Comparison of ENCODE assay signal across 1 cellular context in the genomic region with DNA sequence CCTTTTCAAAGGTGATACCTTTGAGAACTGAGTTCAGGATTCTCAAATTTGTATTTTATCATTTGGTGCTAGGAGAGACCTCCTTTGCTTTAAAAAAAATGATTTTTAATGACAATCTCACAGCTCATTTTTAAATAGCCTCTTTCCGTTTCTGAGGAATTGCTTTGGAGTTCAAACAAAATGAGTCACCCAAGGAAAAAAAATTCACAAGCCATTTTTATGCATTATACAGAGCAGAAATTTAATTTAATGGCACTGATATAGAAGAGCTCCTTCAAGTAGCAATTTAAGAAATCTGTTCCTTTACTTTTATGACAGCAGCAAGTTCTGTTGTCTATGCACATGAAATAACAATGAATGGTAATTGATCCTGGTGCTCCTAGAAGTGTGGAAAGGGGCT.
TF ChIP-seq lines count a peak whose summit lies in the region.

No MANE protein-coding gene starts in this region.

TF ChIP-seq in IMR-90, 13 proteins besides CTCF, POLR2A, EP300 and RAD21 (continued from another document):
- TF ChIP-seq FOS (IDR thresholded peaks at IDR 0.05; ENCODE audit: low read depth, low read length), result 0 out of 2 replicates have a peak, but pooled peaks have one; percentile 27
